8 cellular contexts compared by ENCODE assay signal in genomic region chr1:151944859-151945575, GRCh38. TPM values are rescaled to one million over a fixed set of nuclear protein-coding genes. Genes with fewer than 3 reads are reported as not detected.
DNase-seq lines count a peak whose midpoint lies in the region; ATAC-seq, FAIRE-seq and TF ChIP-seq lines count a peak whose summit lies in the region.

No MANE protein-coding gene starts in this region.

- H3K4me3 ChIP-seq in left lung (no peak overlapping the region), tibial artery (no peak overlapping the region)

- H3K27me3 ChIP-seq in left lung (no peaks in the 10 kb centered on the region), tibial artery (no peaks in the 10 kb centered on the region)

- H3K4me1 Mint-ChIP-seq in activated T-cell treated with anti-CD3 and anti-CD28 coated beads, Interleukin-2, amount 50 U/mL, for 24 hours (ENCODE audit: low read depth) = peaks cover 64% of the 10 kb centered on the region
- H3K4me1 Mint-ChIP-seq in activated naive CD8-positive, alpha-beta T cell treated with anti-CD3 and anti-CD28 coated beads, Interleukin-2, amount 50 U/mL, for 24 hours = peaks cover 67% of the 10 kb centered on the region

- TF ChIP-seq POLR2A in GM12891 (IDR thresholded peaks at IDR 0.05; ENCODE audit: low read depth, low read length) = no peak

- H3K27ac ChIP-seq in left lung = peak overlapping the region; percentile 84 to 94
- peak overlapping the region; percentile 65 to 68 for H3K27ac ChIP-seq in tibial artery

- H3K36me3 Mint-ChIP-seq in activated T-cell treated with anti-CD3 and anti-CD28 coated beads, Interleukin-2, amount 50 U/mL, for 24 hours (ENCODE audit: low read depth) = no peaks in the 10 kb centered on the region
- H3K36me3 Mint-ChIP-seq in activated naive CD8-positive, alpha-beta T cell treated with anti-CD3 and anti-CD28 coated beads, Interleukin-2, amount 50 U/mL, for 24 hours (ENCODE audit: low read depth) = no peaks in the 10 kb centered on the region

- no peak for ATAC-seq in activated naive CD8-positive, alpha-beta T cell treated with anti-CD3 and anti-CD28 coated beads, Interleukin-2, amount 50 U/mL, for 24 hours
- ATAC-seq in left lung = no peak

- no peaks in the 10 kb centered on the region for H3K27me3 Mint-ChIP-seq in activated T-cell treated with anti-CD3 and anti-CD28 coated beads, Interleukin-2, amount 50 U/mL, for 24 hours
- peaks cover 2% of the 10 kb centered on the region for H3K27me3 Mint-ChIP-seq in activated naive CD8-positive, alpha-beta T cell treated with anti-CD3 and anti-CD28 coated beads, Interleukin-2, amount 50 U/mL, for 24 hours

- peak overlapping the region; percentile 92 for H3K27ac Mint-ChIP-seq in activated T-cell treated with anti-CD3 and anti-CD28 coated beads, Interleukin-2, amount 50 U/mL, for 24 hours
- H3K27ac Mint-ChIP-seq in activated naive CD8-positive, alpha-beta T cell treated with anti-CD3 and anti-CD28 coated beads, Interleukin-2, amount 50 U/mL, for 24 hours = peak overlapping the region; percentile 93

- H3K9me3 ChIP-seq in left lung (no peaks in the 10 kb centered on the region), tibial artery (no peaks in the 10 kb centered on the region)

- no peaks in the 10 kb centered on the region for H3K9me3 Mint-ChIP-seq in activated T-cell treated with anti-CD3 and anti-CD28 coated beads, Interleukin-2, amount 50 U/mL, for 24 hours
- H3K9me3 Mint-ChIP-seq in activated naive CD8-positive, alpha-beta T cell treated with anti-CD3 and anti-CD28 coated beads, Interleukin-2, amount 50 U/mL, for 24 hours = no peaks in the 10 kb centered on the region

- intact Hi-C loops in left lung (cut with DNase I) (no loop called here), tibial artery (cut with DNase I; ENCODE audit: low total_unique reads) (no loop called here)

- DNase-seq in activated T-cell treated with anti-CD3 and anti-CD28 coated beads, Interleukin-2, amount 50 U/mL, for 24 hours = no peak
- no peak for DNase-seq in activated T-cell treated with anti-CD3 and anti-CD28 coated beads, Interleukin-2, amount 50 U/mL, for 48 hours
- no peak for DNase-seq in activated naive CD8-positive, alpha-beta T cell treated with anti-CD3 and anti-CD28 coated beads, Interleukin-2, amount 50 U/mL, for 24 hours
- DNase-seq in left lung (no peak), tibial artery (no peak), NCI-H1105 (lab: John Stamatoyannopoulos, UW) (no peak), GM12891 (ENCODE audit: insufficient read length, low spot score) (no peak), NCI-H226 (no peak)

- no peak for FAIRE-seq in GM12891 (lab: Jason Lieb, UNC)

- TF ChIP-seq CTCF in left lung (IDR thresholded peaks at IDR 0.05) = no peak
- no peak for TF ChIP-seq CTCF in tibial artery (IDR thresholded peaks at IDR 0.05)

- peak overlapping the region; percentile 33 for H3K4me3 Mint-ChIP-seq in activated T-cell treated with anti-CD3 and anti-CD28 coated beads, Interleukin-2, amount 50 U/mL, for 24 hours
- peak overlapping the region; percentile 66 for H3K4me3 Mint-ChIP-seq in activated naive CD8-positive, alpha-beta T cell treated with anti-CD3 and anti-CD28 coated beads, Interleukin-2, amount 50 U/mL, for 24 hours

- H3K4me1 ChIP-seq in left lung (peaks cover 28 to 59% of the 10 kb centered on the region in 2 donors), tibial artery (peaks cover 3 to 38% (median 11%) of the 10 kb centered on the region in 4 donors)

- H3K36me3 ChIP-seq in left lung (no peaks in the 10 kb centered on the region), tibial artery (no peaks in the 10 kb centered on the region)

TF ChIP-seq in GM12891, 5 proteins besides CTCF, POLR2A, EP300 and RAD21:
- no peak for TF ChIP-seq POLR2AphosphoS5 (IDR thresholded peaks at IDR 0.05; ENCODE audit: low read depth, low read length)
- no peak for TF ChIP-seq SPI1 (IDR thresholded peaks at IDR 0.05; ENCODE audit: low read depth, low read length)
- TF ChIP-seq PAX5 (IDR thresholded peaks at IDR 0.05; ENCODE audit: insufficient read depth, low read length, severe bottlenecking) = no peak
- no peak for TF ChIP-seq POU2F2 (IDR thresholded peaks at IDR 0.05; ENCODE audit: low read depth, low read length)
- TF ChIP-seq TAF1 (IDR thresholded peaks at IDR 0.05; ENCODE audit: low read depth, low read length) = no peak

RNA-seq across cellular contexts. Expression of gene THEM4, which starts 35.7 kb away (rescaled TPM):
- total RNA-seq in left lung = 10 to 100 TPM; 10.6 to 13.7 TPM
- polyA plus RNA-seq in GM12891 (2012; ENCODE audit: low read depth, missing spikeins) = 6.1 TPM

RNA-seq across cellular contexts. Expression of gene S100A10, which starts 48.6 kb away (rescaled TPM):
- total RNA-seq in left lung = 1,000 to 10,000 TPM; 1,069 to 1,250 TPM
- 0.64 TPM for polyA plus RNA-seq in GM12891 (2012; ENCODE audit: low read depth, missing spikeins)
